Comparison of ENCODE assay signal across 17 cellular contexts in the genomic region with DNA sequence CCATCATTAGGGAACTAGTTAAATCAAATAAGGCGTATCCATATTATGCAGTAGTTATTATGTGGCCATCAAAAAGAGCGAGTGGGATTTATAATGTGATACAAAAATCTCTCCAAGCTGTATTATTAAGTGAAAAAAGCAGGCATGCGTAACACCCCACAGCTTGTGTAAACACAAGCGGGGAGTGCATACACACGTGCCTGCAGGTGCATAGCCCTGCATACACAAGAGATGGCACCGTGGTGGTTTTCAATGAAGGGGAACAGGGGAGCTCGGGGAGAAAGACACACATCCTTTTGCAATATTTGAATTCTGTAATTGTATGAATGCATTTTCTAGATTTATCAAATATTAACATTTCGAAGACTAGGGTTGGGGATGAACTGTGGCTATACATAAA. TPM values are rescaled to one million over a fixed set of nuclear protein-coding genes. Genes with fewer than 3 reads are reported as not detected.
DNase-seq lines count a peak whose midpoint lies in the region; ATAC-seq and TF ChIP-seq lines count a peak whose summit lies in the region.
"Had no signal": no experiment of that assay in that cellular context is flagged by ENCODE, and none has a peak within 500 bp of the region (broad histone marks: within the 10 kb centered on the region; RNA-seq: fewer than 3 reads in every experiment).

No MANE protein-coding gene starts in this region.

- H3K27me3 Mint-ChIP-seq in activated T-helper 1 cell treated with anti-CD3 and anti-CD28 coated beads, Interleukin-12 subunit alpha, Interleukin-12 subunit beta, Interleukin-2, Interleukin-4 antibody, amounts not matched to agents 30 ng/mL and 10 ng/mL and 1 ng/mL, durations not matched to agents 14 hours and 24 hours and 36 hours (ENCODE audit: insufficient read depth) = peaks cover 36% of the 10 kb centered on the region
- H3K27me3 Mint-ChIP-seq in neural progenitor cell (ENCODE audit: insufficient read depth, low read depth) = peaks cover 27% of the 10 kb centered on the region

- no peaks in the 10 kb centered on the region for H3K79me2 ChIP-seq in neural progenitor cell (ENCODE audit: low read depth)

- no peak overlapping the region for H2AFZ ChIP-seq in neural progenitor cell (replicated peaks)

- H3K27ac Mint-ChIP-seq in activated T-helper 1 cell treated with anti-CD3 and anti-CD28 coated beads, Interleukin-12 subunit alpha, Interleukin-12 subunit beta, Interleukin-2, Interleukin-4 antibody, amounts not matched to agents 30 ng/mL and 10 ng/mL and 1 ng/mL, durations not matched to agents 14 hours and 24 hours and 36 hours = no peak overlapping the region
- H3K27ac Mint-ChIP-seq in neural progenitor cell = no peak overlapping the region
- H3K27ac Mint-ChIP-seq: endodermal cell had no signal

- H3K36me3 ChIP-seq in neural progenitor cell = no peaks in the 10 kb centered on the region
- H3K36me3 ChIP-seq: breast epithelium had no signal

- H3K4me1 Mint-ChIP-seq in activated T-helper 1 cell treated with anti-CD3 and anti-CD28 coated beads, Interleukin-12 subunit alpha, Interleukin-12 subunit beta, Interleukin-2, Interleukin-4 antibody, amounts not matched to agents 30 ng/mL and 10 ng/mL and 1 ng/mL, durations not matched to agents 14 hours and 24 hours and 36 hours (ENCODE audit: low read depth) = peaks cover 5% of the 10 kb centered on the region
- peaks cover 10% of the 10 kb centered on the region for H3K4me1 Mint-ChIP-seq in neural progenitor cell
- H3K4me1 Mint-ChIP-seq: endodermal cell had no signal

- no peaks in the 10 kb centered on the region for H3K9me3 ChIP-seq in neural progenitor cell (ENCODE audit: low read depth)
- H3K9me3 ChIP-seq: breast epithelium had no signal

- peak; percentile 57 for DNase-seq in NCI-H2107 treated with DMSO at 0.1 percent for 48 hours (lab: John Stamatoyannopoulos, UW; ENCODE audit: unreplicated experiment)
- no peak for DNase-seq in NCI-H2107 (lab: John Stamatoyannopoulos, UW)
- DNase-seq in NCI-H128 (lab: John Stamatoyannopoulos, UW; ENCODE audit: unreplicated experiment) = peak; percentile 13
- DNase-seq in activated T-helper 1 cell treated with anti-CD3 and anti-CD28 coated beads, Interleukin-12 subunit alpha, Interleukin-12 subunit beta, Interleukin-2, Interleukin-4 antibody, amounts not matched to agents 30 ng/mL and 10 ng/mL and 1 ng/mL, durations not matched to agents 14 hours and 24 hours and 36 hours (ENCODE audit: low spot score) = no peak
- no peak for DNase-seq in neural progenitor cell (ENCODE audit: low spot score)
- no peak for DNase-seq in GM19238 (ENCODE audit: insufficient read length, low spot score)
- DNase-seq: activated naive CD4-positive, alpha-beta T cell treated with Interleukin-2 at 50 U/mL for 16 hours; endodermal cell; foreskin melanocyte; NCI-H524; nucleus accumbens had no signal

- no peak overlapping the region for H3K4me2 ChIP-seq in neural progenitor cell

- no peak overlapping the region for H3K9ac ChIP-seq in neural progenitor cell

- H3K36me3 Mint-ChIP-seq in activated T-helper 1 cell treated with anti-CD3 and anti-CD28 coated beads, Interleukin-12 subunit alpha, Interleukin-12 subunit beta, Interleukin-2, Interleukin-4 antibody, amounts not matched to agents 30 ng/mL and 10 ng/mL and 1 ng/mL, durations not matched to agents 14 hours and 24 hours and 36 hours (ENCODE audit: low read depth) = peaks cover 3% of the 10 kb centered on the region
- H3K36me3 Mint-ChIP-seq in neural progenitor cell = no peaks in the 10 kb centered on the region

- no peaks in the 10 kb centered on the region for H4K20me1 ChIP-seq in neural progenitor cell (ENCODE audit: low read depth)

- H3K4me1 ChIP-seq in neural progenitor cell = peaks cover 13% of the 10 kb centered on the region

- ATAC-seq in HG02610 (IDR thresholded peaks at IDR 0.05; ENCODE audit: unreplicated experiment) (no peak), GM18517 (IDR thresholded peaks at IDR 0.05; ENCODE audit: unreplicated experiment) (no peak)

- H3F3A ChIP-seq in neural progenitor cell (ENCODE audit: low read depth) = peaks cover 18% of the 10 kb centered on the region

- no peak overlapping the region for H3K27ac ChIP-seq in neural progenitor cell
- H3K27ac ChIP-seq: RWPE1 had no signal

- TF ChIP-seq CTCF in neural progenitor cell (IDR thresholded peaks at IDR 0.05) = no peak

- intact Hi-C loops in activated T-helper 1 cell treated with anti-CD3 and anti-CD28 coated beads, Interleukin-12 subunit alpha, Interleukin-12 subunit beta, Interleukin-2, Interleukin-4 antibody, amounts not matched to agents 30 ng/mL and 10 ng/mL and 1 ng/mL, durations not matched to agents 14 hours and 24 hours and 36 hours (cut with micrococcal nuclease) = no loop called here

- peaks cover 43% of the 10 kb centered on the region for H3K27me3 ChIP-seq in neural progenitor cell
- H3K27me3 ChIP-seq: breast epithelium had no signal

- H3K4me3 Mint-ChIP-seq in activated T-helper 1 cell treated with anti-CD3 and anti-CD28 coated beads, Interleukin-12 subunit alpha, Interleukin-12 subunit beta, Interleukin-2, Interleukin-4 antibody, amounts not matched to agents 30 ng/mL and 10 ng/mL and 1 ng/mL, durations not matched to agents 14 hours and 24 hours and 36 hours = peak overlapping the region; percentile 65
- H3K4me3 Mint-ChIP-seq in neural progenitor cell = peak overlapping the region; percentile 68

- H3K4me3 ChIP-seq in neural progenitor cell = no peak overlapping the region

- H3K9me3 Mint-ChIP-seq in activated T-helper 1 cell treated with anti-CD3 and anti-CD28 coated beads, Interleukin-12 subunit alpha, Interleukin-12 subunit beta, Interleukin-2, Interleukin-4 antibody, amounts not matched to agents 30 ng/mL and 10 ng/mL and 1 ng/mL, durations not matched to agents 14 hours and 24 hours and 36 hours = no peaks in the 10 kb centered on the region
- H3K9me3 Mint-ChIP-seq in neural progenitor cell = no peaks in the 10 kb centered on the region
- H3K9me3 Mint-ChIP-seq: endodermal cell had no signal

RNA-seq across cellular contexts. Expression of a gene that starts 9.2 kb away (rescaled TPM):
- total RNA-seq in activated T-helper 1 cell treated with anti-CD3 and anti-CD28 coated beads, Interleukin-12 subunit alpha, Interleukin-12 subunit beta, Interleukin-2, Interleukin-4 antibody, amounts not matched to agents 30 ng/mL and 10 ng/mL and 1 ng/mL, durations not matched to agents 14 hours and 24 hours and 36 hours = 2.4 and 2.7 TPM in 2 replicates
- 4.3 and 15.7 TPM in 2 replicates for total RNA-seq in neural progenitor cell (ENCODE audit: low replicate concordance)

RNA-seq across cellular contexts. Expression of a gene that starts 14.7 kb away (rescaled TPM):
- not detected in 2 replicates for total RNA-seq in activated T-helper 1 cell treated with anti-CD3 and anti-CD28 coated beads, Interleukin-12 subunit alpha, Interleukin-12 subunit beta, Interleukin-2, Interleukin-4 antibody, amounts not matched to agents 30 ng/mL and 10 ng/mL and 1 ng/mL, durations not matched to agents 14 hours and 24 hours and 36 hours
- 0.07 and 0.15 TPM in 2 replicates for total RNA-seq in neural progenitor cell (ENCODE audit: low replicate concordance)
- total RNA-seq: A172 had no signal

RNA-seq across cellular contexts. Expression of a gene that starts 26.1 kb away (rescaled TPM):
- 0.66 and 1.0 TPM in 2 replicates for total RNA-seq in activated T-helper 1 cell treated with anti-CD3 and anti-CD28 coated beads, Interleukin-12 subunit alpha, Interleukin-12 subunit beta, Interleukin-2, Interleukin-4 antibody, amounts not matched to agents 30 ng/mL and 10 ng/mL and 1 ng/mL, durations not matched to agents 14 hours and 24 hours and 36 hours
- 4.5 and 5.2 TPM in 2 replicates for total RNA-seq in neural progenitor cell (ENCODE audit: low replicate concordance)

RNA-seq across cellular contexts. Expression of a gene that starts 26.2 kb away (rescaled TPM):
- total RNA-seq in activated T-helper 1 cell treated with anti-CD3 and anti-CD28 coated beads, Interleukin-12 subunit alpha, Interleukin-12 subunit beta, Interleukin-2, Interleukin-4 antibody, amounts not matched to agents 30 ng/mL and 10 ng/mL and 1 ng/mL, durations not matched to agents 14 hours and 24 hours and 36 hours = not detected in 2 replicates
- total RNA-seq in neural progenitor cell (ENCODE audit: low replicate concordance) = 0.51 and 0.62 TPM in 2 replicates
- total RNA-seq: A172, lung microvascular endothelial cell had no signal

Comparison
In these comparisons a context has a peak if more than half of its experiments do, and no peak if none do; other contexts are left out.
1. DNase-seq: peak in NCI-H2107 treated with DMSO at 0.1 percent for 48 hours (single experiment) and NCI-H128 (single experiment); none in NCI-H2107 (single experiment), activated T-helper 1 cell treated with anti-CD3 and anti-CD28 coated beads, Interleukin-12 subunit alpha, Interleukin-12 subunit beta, Interleukin-2, Interleukin-4 antibody, amounts not matched to agents 30 ng/mL and 10 ng/mL and 1 ng/mL, durations not matched to agents 14 hours and 24 hours and 36 hours (single experiment), neural progenitor cell (single experiment) and GM19238 (single experiment).